ENCODE assay signal across 1 cellular context in the genomic region with DNA sequence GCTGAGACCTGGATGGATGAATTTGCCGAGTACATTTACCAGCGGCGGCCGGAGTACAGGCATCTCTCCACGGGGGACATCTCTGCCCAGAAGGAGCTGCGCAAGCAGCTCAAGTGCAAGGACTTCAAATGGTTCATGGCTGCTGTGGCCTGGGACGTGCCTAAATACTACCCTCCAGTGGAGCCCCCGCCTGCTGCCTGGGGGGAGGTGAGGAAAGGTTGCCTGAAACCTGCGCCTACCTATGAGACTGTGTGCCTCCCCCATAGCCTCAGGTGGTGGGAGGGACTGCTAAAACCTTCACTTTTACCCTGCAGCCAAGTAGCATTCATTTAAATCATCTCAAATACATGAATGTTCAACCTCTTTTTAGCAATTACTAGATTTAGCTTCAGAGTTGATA.
TF ChIP-seq lines count a peak whose summit lies in the region.

No MANE protein-coding gene starts in this region.

TF ChIP-seq in H1, 55 proteins besides CTCF, POLR2A, EP300 and RAD21 (continued from another document):
- TF ChIP-seq, protein P1, sequence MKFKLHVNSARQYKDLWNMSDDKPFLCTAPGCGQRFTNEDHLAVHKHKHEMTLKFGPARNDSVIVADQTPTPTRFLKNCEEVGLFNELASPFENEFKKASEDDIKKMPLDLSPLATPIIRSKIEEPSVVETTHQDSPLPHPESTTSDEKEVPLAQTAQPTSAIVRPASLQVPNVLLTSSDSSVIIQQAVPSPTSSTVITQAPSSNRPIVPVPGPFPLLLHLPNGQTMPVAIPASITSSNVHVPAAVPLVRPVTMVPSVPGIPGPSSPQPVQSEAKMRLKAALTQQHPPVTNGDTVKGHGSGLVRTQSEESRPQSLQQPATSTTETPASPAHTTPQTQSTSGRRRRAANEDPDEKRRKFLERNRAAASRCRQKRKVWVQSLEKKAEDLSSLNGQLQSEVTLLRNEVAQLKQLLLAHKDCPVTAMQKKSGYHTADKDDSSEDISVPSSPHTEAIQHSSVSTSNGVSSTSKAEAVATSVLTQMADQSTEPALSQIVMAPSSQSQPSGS (IDR thresholded peaks at IDR 0.05; ENCODE audit: low read length) = no peak
- TF ChIP-seq HDAC6 (IDR thresholded peaks at IDR 0.05; ENCODE audit: low read depth, low read length) (no peak), SP2 (IDR thresholded peaks at IDR 0.05; ENCODE audit: low read length) (no peak), NANOG (IDR thresholded peaks at IDR 0.05; ENCODE audit: insufficient read depth, low read depth, low read length, poor library complexity, severe bottlenecking) (no peak)
